14 cellular contexts compared by ENCODE assay signal in the genomic region with DNA sequence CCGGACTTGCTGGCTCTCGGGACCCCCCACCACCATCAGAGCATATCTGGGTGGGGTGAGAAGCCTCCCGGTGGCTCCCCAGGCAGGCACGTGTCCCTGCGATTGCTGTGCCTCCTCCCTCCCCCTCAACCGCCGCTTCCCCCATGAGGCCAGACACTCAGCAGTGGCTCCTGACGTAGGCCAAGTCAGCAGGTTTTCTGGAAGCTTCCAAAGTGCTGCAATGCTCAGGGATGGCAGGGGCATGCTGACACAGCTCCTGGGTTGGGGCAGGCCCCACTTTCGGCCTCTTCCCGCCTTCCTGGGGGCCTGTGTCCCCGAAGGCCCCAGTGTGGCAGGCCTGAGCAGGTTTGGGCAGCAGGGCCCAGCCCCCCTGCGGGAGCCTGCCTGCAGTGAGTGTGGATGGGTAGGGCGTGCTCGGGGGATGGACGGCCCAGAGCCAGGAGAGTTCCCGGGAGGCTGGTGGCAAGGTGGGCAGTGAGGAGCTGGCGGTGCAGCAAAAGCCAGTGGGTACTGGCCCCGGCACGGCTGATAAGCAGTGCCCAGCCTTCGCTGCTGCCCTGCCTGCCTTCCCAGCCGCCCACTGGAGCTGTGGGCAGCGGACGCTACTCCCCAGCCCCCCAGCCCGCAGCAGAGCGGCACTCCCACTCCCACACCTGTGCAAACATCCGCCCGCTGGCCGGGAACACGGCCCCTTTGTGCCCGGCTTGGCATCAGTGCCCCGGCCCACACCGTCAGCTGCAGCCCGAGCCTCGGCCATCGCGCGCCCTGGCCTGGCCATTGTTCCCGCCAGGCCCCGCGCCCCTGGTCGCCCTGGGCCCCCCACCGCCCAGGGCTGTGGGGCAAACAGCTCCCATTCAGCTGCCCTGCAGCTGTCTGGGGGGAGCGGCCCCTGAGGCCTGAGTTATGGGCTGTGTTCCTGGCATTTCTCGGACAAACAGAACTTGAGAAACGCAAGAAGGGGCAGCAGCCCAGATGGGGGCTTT.
DNase-seq lines count a peak whose midpoint lies in the region; ATAC-seq and TF ChIP-seq lines count a peak whose summit lies in the region.
"Had no signal": no experiment of that assay in that cellular context is flagged by ENCODE, and none has a peak within 500 bp of the region (broad histone marks: within the 10 kb centered on the region; RNA-seq: fewer than 3 reads in every experiment).

No MANE protein-coding gene starts in this region.

- no peaks in the 10 kb centered on the region for H3K79me2 ChIP-seq in OCI-LY7 (ENCODE audit: insufficient read depth, low read depth, low read length)
- H3K79me2 ChIP-seq: hepatocyte had no signal

- H3K4me2 ChIP-seq in OCI-LY7 (ENCODE audit: low read length): no peak overlapping the region
- H3K4me2 ChIP-seq: hepatocyte, KMS-11 had no signal

- no peaks in the 10 kb centered on the region for H3K27me3 Mint-ChIP-seq in activated naive CD4-positive, alpha-beta T cell treated with anti-CD3 and anti-CD28 coated beads, Interleukin-2, amount 10 ng/mL, durations not matched to agents 7 days and 5 days
- no peaks in the 10 kb centered on the region for H3K27me3 Mint-ChIP-seq in type B pancreatic cell
- H3K27me3 Mint-ChIP-seq: activated naive CD8-positive, alpha-beta T cell treated with anti-CD3 and anti-CD28 coated beads, Interleukin-2, amount 50 U/mL, for 24 hours had no signal

- POLR2A ChIA-PET in OCI-LY7 (lab: Charles Lee): no interaction called here

- no peaks in the 10 kb centered on the region for H4K20me1 ChIP-seq in OCI-LY7 (ENCODE audit: insufficient read depth, low read length)

- no peaks in the 10 kb centered on the region for H3K9me2 ChIP-seq in OCI-LY7 (ENCODE audit: insufficient read depth, low read length)

- CTCF ChIA-PET in activated naive CD4-positive, alpha-beta T cell treated with anti-CD3 and anti-CD28 coated beads, Interleukin-2, amount 10 ng/mL, durations not matched to agents 7 days and 5 days (lab: Charles Lee): interaction anchor here (0.6 kb wide), 1 partner anchor 537 kb away, joined by 4 read pairs; no protein-coding TSS in a partner anchor
- CTCF ChIA-PET in OCI-LY7 (lab: Charles Lee; ENCODE audit: unreplicated experiment): no interaction called here

- no peak overlapping the region for H3K27ac Mint-ChIP-seq in activated naive CD4-positive, alpha-beta T cell treated with anti-CD3 and anti-CD28 coated beads, Interleukin-2, amount 10 ng/mL, durations not matched to agents 7 days and 5 days
- H3K27ac Mint-ChIP-seq in type B pancreatic cell: no peak overlapping the region
- H3K27ac Mint-ChIP-seq: activated naive CD8-positive, alpha-beta T cell treated with anti-CD3 and anti-CD28 coated beads, Interleukin-2, amount 50 U/mL, for 24 hours had no signal

- TF ChIP-seq CTCF in type B pancreatic cell (conservative IDR thresholded peaks at IDR 0.05) (no peak), OCI-LY7 (conservative IDR thresholded peaks at IDR 0.05; ENCODE audit: low read length) (no peak)

- H3K9me3 ChIP-seq in OCI-LY7 (ENCODE audit: low read length): no peaks in the 10 kb centered on the region

- H3K36me3 ChIP-seq in OCI-LY7 (ENCODE audit: insufficient read depth, low read length): no peaks in the 10 kb centered on the region

- H3K27ac ChIP-seq in cingulate gyrus (ENCODE audit: low read depth, low read length): peak overlapping the region; percentile 54
- no peak overlapping the region for H3K27ac ChIP-seq in OCI-LY7 (ENCODE audit: low read depth, low read length, poor library complexity, severe bottlenecking)
- H3K27ac ChIP-seq: hepatocyte, KMS-11 had no signal

- H3K4me3 ChIP-seq in OCI-LY7 (ENCODE audit: low read depth, low read length, poor library complexity, severe bottlenecking): no peak overlapping the region
- H3K4me3 ChIP-seq: hepatocyte had no signal

- peak; percentile 5 for DNase-seq in activated naive CD4-positive, alpha-beta T cell treated with anti-CD3 and anti-CD28 coated beads, Interleukin-2, amount 10 ng/mL, durations not matched to agents 7 days and 5 days
- DNase-seq in activated naive CD4-positive, alpha-beta T cell (lab: John Stamatoyannopoulos, UW): no peak
- DNase-seq in medulla oblongata (ENCODE audit: extremely low spot score) (peak; percentile 46), type B pancreatic cell (ENCODE audit: extremely low spot score, unreplicated experiment) (peak; percentile 62), OCI-LY7 (ENCODE audit: low spot score) (no peak), cerebellar cortex (ENCODE audit: low spot score) (no peak)
- DNase-seq: activated CD4-positive, alpha-beta T cell treated with anti-CD3 and anti-CD28 coated beads, Interleukin-2, amount 50 U/mL, for 4 hours; activated naive CD8-positive, alpha-beta T cell treated with anti-CD3 and anti-CD28 coated beads, Interleukin-2, amount 50 U/mL, for 24 hours; stimulated activated CD4-positive, alpha-beta T cell treated with anti-CD3 and anti-CD28 coated beads, Interleukin-12 subunit alpha, Interleukin-12 subunit beta, amount 100 ng/mL, for 4 hours; SW 1271 had no signal

- no TSS peak for BruUV-seq in OCI-LY7 (replicated peaks; lab: Mats Ljungman, UMichigan)

- no peak overlapping the region for H3K4me3 Mint-ChIP-seq in activated naive CD4-positive, alpha-beta T cell treated with anti-CD3 and anti-CD28 coated beads, Interleukin-2, amount 10 ng/mL, durations not matched to agents 7 days and 5 days
- no peak overlapping the region for H3K4me3 Mint-ChIP-seq in type B pancreatic cell
- H3K4me3 Mint-ChIP-seq: activated naive CD8-positive, alpha-beta T cell treated with anti-CD3 and anti-CD28 coated beads, Interleukin-2, amount 50 U/mL, for 24 hours had no signal

- no peaks in the 10 kb centered on the region for H3K4me1 ChIP-seq in OCI-LY7 (ENCODE audit: insufficient read depth, low read length, poor library complexity, severe bottlenecking)

- ATAC-seq in HG03039 (IDR thresholded peaks at IDR 0.05; ENCODE audit: unreplicated experiment): no peak
- ATAC-seq: activated naive CD8-positive, alpha-beta T cell treated with anti-CD3 and anti-CD28 coated beads, Interleukin-2, amount 50 U/mL, for 24 hours had no signal

- intact Hi-C loops in OCI-LY7 (cut with micrococcal nuclease; ENCODE audit: unreplicated experiment): no loop called here

- no peak overlapping the region for H2AFZ ChIP-seq in OCI-LY7 (ENCODE audit: low read length)
- H2AFZ ChIP-seq: hepatocyte had no signal

- no peaks in the 10 kb centered on the region for H3K9me3 Mint-ChIP-seq in activated naive CD4-positive, alpha-beta T cell treated with anti-CD3 and anti-CD28 coated beads, Interleukin-2, amount 10 ng/mL, durations not matched to agents 7 days and 5 days
- no peaks in the 10 kb centered on the region for H3K9me3 Mint-ChIP-seq in type B pancreatic cell
- H3K9me3 Mint-ChIP-seq: activated naive CD8-positive, alpha-beta T cell treated with anti-CD3 and anti-CD28 coated beads, Interleukin-2, amount 50 U/mL, for 24 hours had no signal

- no peaks in the 10 kb centered on the region for H3K36me3 Mint-ChIP-seq in activated naive CD4-positive, alpha-beta T cell treated with anti-CD3 and anti-CD28 coated beads, Interleukin-2, amount 10 ng/mL, durations not matched to agents 7 days and 5 days
- H3K36me3 Mint-ChIP-seq in type B pancreatic cell: no peaks in the 10 kb centered on the region

- no peaks in the 10 kb centered on the region for H3K4me1 Mint-ChIP-seq in activated naive CD4-positive, alpha-beta T cell treated with anti-CD3 and anti-CD28 coated beads, Interleukin-2, amount 10 ng/mL, durations not matched to agents 7 days and 5 days
- no peaks in the 10 kb centered on the region for H3K4me1 Mint-ChIP-seq in type B pancreatic cell (ENCODE audit: unreplicated experiment)
- H3K4me1 Mint-ChIP-seq: activated naive CD8-positive, alpha-beta T cell treated with anti-CD3 and anti-CD28 coated beads, Interleukin-2, amount 50 U/mL, for 24 hours had no signal

Comparison
In these comparisons a context has a peak if more than half of its experiments do, and no peak if none do; other contexts are left out.
1. DNase-seq: peak in activated naive CD4-positive, alpha-beta T cell treated with anti-CD3 and anti-CD28 coated beads, Interleukin-2, amount 10 ng/mL, durations not matched to agents 7 days and 5 days (single experiment), medulla oblongata (single experiment) and type B pancreatic cell (single experiment); none in activated naive CD4-positive, alpha-beta T cell (0 of 4), OCI-LY7 (single experiment) and cerebellar cortex (single experiment).